13 cellular contexts compared by ENCODE assay signal in the genomic region with DNA sequence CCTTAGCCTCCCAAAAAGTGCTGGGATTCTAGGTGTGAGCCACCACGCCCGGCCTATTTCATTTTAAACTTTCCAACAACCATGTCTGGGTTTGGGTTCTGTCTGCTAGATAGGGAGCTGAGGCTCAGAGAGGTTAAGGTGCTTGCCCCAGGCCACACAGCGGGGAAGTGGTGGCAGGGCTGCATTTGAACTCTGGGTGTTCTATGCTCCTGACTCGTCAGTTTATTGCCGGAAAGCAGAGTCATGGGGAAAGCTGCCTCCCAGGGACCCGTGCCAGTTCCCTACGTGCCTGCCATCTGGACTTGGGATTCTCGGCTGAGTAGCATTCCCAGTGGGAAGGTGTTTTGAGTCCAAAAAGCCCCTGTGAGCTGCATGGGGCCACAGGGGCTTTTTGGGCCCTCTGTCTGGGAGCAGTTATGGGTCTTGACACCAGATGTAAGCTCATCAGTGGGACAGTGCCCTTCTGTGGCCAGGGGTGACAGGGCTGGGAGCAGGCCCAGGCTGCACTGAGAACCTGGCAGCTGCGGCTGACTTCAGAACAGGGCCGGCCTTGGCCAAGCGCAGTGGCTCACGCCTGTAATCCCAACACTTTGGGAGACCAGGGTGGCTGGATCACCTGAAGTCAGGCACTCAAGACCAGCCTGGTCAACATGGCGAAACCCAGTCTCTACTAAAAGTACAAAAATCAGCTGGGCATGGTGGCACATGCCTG. TPM values are rescaled to one million over a fixed set of nuclear protein-coding genes. Genes with fewer than 3 reads are reported as not detected.
A peak's percentile ranks its signal among the peaks of the same experiment; 100 is the strongest.
DNase-seq lines count a peak whose midpoint lies in the region; ATAC-seq and TF ChIP-seq lines count a peak whose summit lies in the region.
"Had no signal": no experiment of that assay in that cellular context is flagged by ENCODE, and none has a peak within 500 bp of the region (broad histone marks: within the 10 kb centered on the region; RNA-seq: fewer than 3 reads in every experiment).

No MANE protein-coding gene starts in this region.

- H3K27me3 Mint-ChIP-seq in naive thymus-derived CD4-positive, alpha-beta T cell, result no peaks in the 10 kb centered on the region
- H3K27me3 Mint-ChIP-seq: naive B cell had no signal

- TF ChIP-seq CTCF in AG09319 (IDR thresholded peaks at IDR 0.05; ENCODE audit: low read depth, low read length), result no peak

- ATAC-seq in HG03135 (IDR thresholded peaks at IDR 0.05; ENCODE audit: unreplicated experiment), result no peak
- no peak for ATAC-seq in naive thymus-derived CD4-positive, alpha-beta T cell

- peaks cover 8 to 37% (median 27%) of the 10 kb centered on the region in 7 donors for H3K4me1 Mint-ChIP-seq in naive thymus-derived CD4-positive, alpha-beta T cell

- H3K4me3 ChIP-seq in H7 (ENCODE audit: insufficient read depth, low read depth, low read length), result no peak overlapping the region
- H3K4me3 ChIP-seq in naive thymus-derived CD4-positive, alpha-beta T cell (ENCODE audit: low read length), result no peak overlapping the region
- H3K4me3 ChIP-seq: adrenal gland had no signal

- CTCF ChIA-PET in naive thymus-derived CD4-positive, alpha-beta T cell (lab: Charles Lee), result interaction anchor here (1.1 kb wide), 1 partner anchor 25 kb away, joined by 3 read pairs; no protein-coding TSS in a partner anchor

- peaks cover 0 to 24% (median 15%) of the 10 kb centered on the region in 5 donors for H3K36me3 Mint-ChIP-seq in naive thymus-derived CD4-positive, alpha-beta T cell
- H3K36me3 Mint-ChIP-seq: naive B cell had no signal

- no peaks in the 10 kb centered on the region; the same call in 1 of the 2 replicates for H3K36me3 ChIP-seq in H7 (replicated peaks; ENCODE audit: control insufficient read depth, insufficient read depth, low read length)
- peaks cover 0 to 29% (median 4%) of the 10 kb centered on the region in 3 experiments for H3K36me3 ChIP-seq in naive thymus-derived CD4-positive, alpha-beta T cell (ENCODE audit: control insufficient read depth in 2 of 3, insufficient read depth in 3 of 3, low read length in 3 of 3)

- H3K27ac ChIP-seq in naive thymus-derived CD4-positive, alpha-beta T cell (ENCODE audit: low read depth, low read length), result no peak overlapping the region

- intact Hi-C loops in naive thymus-derived CD4-positive, alpha-beta T cell (cut with micrococcal nuclease), result no loop called here

- no peaks in the 10 kb centered on the region for H3K27me3 ChIP-seq in H7 (ENCODE audit: control insufficient read depth, insufficient read depth, low read length)
- H3K27me3 ChIP-seq in naive thymus-derived CD4-positive, alpha-beta T cell (ENCODE audit: control insufficient read depth in 2 of 2, insufficient read depth in 2 of 2, low read length in 2 of 2), result no peaks in the 10 kb centered on the region
- H3K27me3 ChIP-seq: adrenal gland had no signal

- H3K4me3 Mint-ChIP-seq in naive thymus-derived CD4-positive, alpha-beta T cell, result no peak overlapping the region
- H3K4me3 Mint-ChIP-seq: naive B cell had no signal

- H3K9me3 ChIP-seq in naive thymus-derived CD4-positive, alpha-beta T cell (ENCODE audit: control insufficient read depth in 2 of 3, low read length in 3 of 3), result no peaks in the 10 kb centered on the region

- peaks cover 0 to 6% of the 10 kb centered on the region in 2 donors for H3K4me1 ChIP-seq in naive thymus-derived CD4-positive, alpha-beta T cell (ENCODE audit: control insufficient read depth in 2 of 2, insufficient read depth in 2 of 2, low read length in 2 of 2)

- POLR2A ChIA-PET in naive thymus-derived CD4-positive, alpha-beta T cell (lab: Charles Lee), result interaction anchor here (0.7 to 11.6 kb wide), 3 partner anchors 10 to 37 kb away, joined by 3 to 160 read pairs (median 5); a partner anchor contains a TSS

- H3K27ac Mint-ChIP-seq in naive thymus-derived CD4-positive, alpha-beta T cell, result peak overlapping the region in 3 of 9 donors; percentile 21 to 70 (median 25)
- H3K27ac Mint-ChIP-seq: naive B cell had no signal

- peaks cover 0 to 4% (median 0%) of the 10 kb centered on the region in 11 donors for H3K9me3 Mint-ChIP-seq in naive thymus-derived CD4-positive, alpha-beta T cell

- peak; percentile 19 for DNase-seq in AG09319 (ENCODE audit: extremely low read depth, low read depth)
- peak; percentile 29 for DNase-seq in H7
- DNase-seq in fibroblast of gingiva (ENCODE audit: low read depth), result peak; percentile 65
- DNase-seq in midbrain (lab: John Stamatoyannopoulos, UW), result peak; percentile 8
- DNase-seq in stimulated activated CD4-positive, alpha-beta T cell treated with anti-CD3 and anti-CD28 coated beads, Interleukin-1b, Interleukin-23, amount 100 ng/mL, for 48 hours, result no peak
- DNase-seq in activated CD4-positive, alpha-beta T cell treated with anti-CD3 and anti-CD28 coated beads for 4 hours, result no peak
- DNase-seq in naive thymus-derived CD4-positive, alpha-beta T cell, result no peak
- DNase-seq: MV-4-11, naive B cell, RPMI8226 had no signal

RNA-seq across cellular contexts. Expression of a gene that starts 10.9 kb away (rescaled TPM):
- total RNA-seq in H7 (2014; rRNA removed; shearing (Covaris generic)), result 6.4 and 6.9 TPM in 2 replicates
- total RNA-seq in naive thymus-derived CD4-positive, alpha-beta T cell, result 10 to 100 TPM; 15.7 to 23.5 (median 20.5) TPM
- 1 to 10 TPM; 1.0 TPM for polyA plus RNA-seq in naive thymus-derived CD4-positive, alpha-beta T cell

RNA-seq across cellular contexts. Expression of a gene that starts 32.8 kb away (rescaled TPM):
- total RNA-seq in H7 (2014; rRNA removed; shearing (Covaris generic)), result not detected in 2 replicates
- total RNA-seq in naive thymus-derived CD4-positive, alpha-beta T cell, result not detected
- polyA plus RNA-seq in naive thymus-derived CD4-positive, alpha-beta T cell, result not detected
- total RNA-seq: A673, adrenal gland had no signal
- polyA plus RNA-seq: adrenal gland had no signal

RNA-seq across cellular contexts. Expression of a gene that starts 36.4 kb away (rescaled TPM):
- total RNA-seq in H7 (2014; rRNA removed; shearing (Covaris generic)), result 8.8 and 10.1 TPM in 2 replicates
- total RNA-seq in naive thymus-derived CD4-positive, alpha-beta T cell, result 100 to 1,000 TPM in 1 of 5 experiments, 10 to 100 TPM in 4; 32.1 to 118 (median 83.2) TPM
- polyA plus RNA-seq in naive thymus-derived CD4-positive, alpha-beta T cell, result 100 to 1,000 TPM in 1 of 2 donors, 10 to 100 TPM in 1; 76.4 to 120 TPM

RNA-seq across cellular contexts. Expression of a gene that starts 42.9 kb away (rescaled TPM):
- 73.3 and 92.9 TPM in 2 replicates for total RNA-seq in H7 (2014; rRNA removed; shearing (Covaris generic))
- total RNA-seq in naive thymus-derived CD4-positive, alpha-beta T cell, result 10 to 100 TPM; 68.5 to 92.0 (median 87.2) TPM
- polyA plus RNA-seq in naive thymus-derived CD4-positive, alpha-beta T cell, result 1 to 10 TPM; 3.7 to 8.8 TPM

RNA-seq across cellular contexts. Expression of a gene that starts 57.0 kb away (rescaled TPM):
- total RNA-seq in H7 (2014; rRNA removed; shearing (Covaris generic)), result 0.07 and 0.10 TPM in 2 replicates
- under 1 TPM in 1 of 5 experiments, not detected in 4; 0.59 TPM for total RNA-seq in naive thymus-derived CD4-positive, alpha-beta T cell
- polyA plus RNA-seq in naive thymus-derived CD4-positive, alpha-beta T cell, result under 1 TPM in 1 of 2 donors, not detected in 1; 0.33 TPM
- total RNA-seq: A673 had no signal

Comparison
In these comparisons a context has a peak if more than half of its experiments do, and no peak if none do; other contexts are left out.
1. DNase-seq: peak in AG09319 (single experiment), H7 (single experiment), fibroblast of gingiva (single experiment) and midbrain (single experiment); none in stimulated activated CD4-positive, alpha-beta T cell treated with anti-CD3 and anti-CD28 coated beads, Interleukin-1b, Interleukin-23, amount 100 ng/mL, for 48 hours (single experiment), activated CD4-positive, alpha-beta T cell treated with anti-CD3 and anti-CD28 coated beads for 4 hours (0 of 2) and naive thymus-derived CD4-positive, alpha-beta T cell (0 of 9).